In the genomic region with DNA sequence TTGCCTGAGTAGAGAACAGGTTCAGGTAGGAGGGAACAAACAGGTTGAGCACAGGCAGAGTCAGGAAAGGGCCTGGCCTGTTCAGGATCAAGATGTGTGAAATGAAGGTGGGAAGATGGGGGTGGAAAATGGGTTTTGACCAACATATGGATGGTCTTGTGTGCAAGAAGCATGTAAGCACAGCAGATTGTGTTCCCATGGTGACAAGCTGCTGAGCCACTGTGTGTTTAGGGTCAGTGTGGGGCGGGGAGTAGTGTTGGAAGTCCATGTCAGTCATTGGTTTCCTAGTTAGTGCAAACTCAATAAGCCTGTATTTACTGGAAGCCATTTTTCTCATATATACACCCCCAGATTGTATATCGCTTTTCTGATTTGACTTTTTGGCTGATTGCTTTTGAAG, we compare ENCODE assay signal across 26 cellular contexts.
DNase-seq lines count a peak whose midpoint lies in the region; ATAC-seq and TF ChIP-seq lines count a peak whose summit lies in the region.
"Had no signal": no experiment of that assay in that cellular context is flagged by ENCODE, and none has a peak within 500 bp of the region (broad histone marks: within the 10 kb centered on the region; RNA-seq: fewer than 3 reads in every experiment).

No MANE protein-coding gene starts in this region.

- H3K27ac ChIP-seq in WERI-Rb-1 = peak overlapping the region; percentile 49
- H3K27ac ChIP-seq: 22Rv1, PC-9, SJCRH30 had no signal

- H3K36me3 Mint-ChIP-seq in stimulated activated effector memory CD8-positive, alpha-beta T cell treated with anti-CD3 and anti-CD28 coated beads, Interleukin-12 subunit alpha, Interleukin-12 subunit beta, amount 100 ng/mL, for 72 hours = no peaks in the 10 kb centered on the region
- H3K36me3 Mint-ChIP-seq: CD14-positive monocyte had no signal

- H3K27ac Mint-ChIP-seq in stimulated activated effector memory CD8-positive, alpha-beta T cell treated with anti-CD3 and anti-CD28 coated beads, Interleukin-12 subunit alpha, Interleukin-12 subunit beta, amount 100 ng/mL, for 72 hours = peak overlapping the region; percentile 4
- H3K27ac Mint-ChIP-seq: CD14-positive monocyte, T-helper 17 cell had no signal

- DNase-seq in DMS 273 (lab: John Stamatoyannopoulos, UW; ENCODE audit: unreplicated experiment) = peak; percentile 31
- no peak for DNase-seq in DMS 273 treated with DMSO at 0.1 percent for 48 hours (lab: John Stamatoyannopoulos, UW)
- DNase-seq in NCI-H82 (lab: John Stamatoyannopoulos, UW) = peak; percentile 51
- DNase-seq in NCI-H82 treated with DMSO at 0.1 percent for 48 hours (lab: John Stamatoyannopoulos, UW; ENCODE audit: unreplicated experiment) = no peak
- peak; percentile 76 for DNase-seq in WERI-Rb-1
- no peak for DNase-seq in stimulated activated effector memory CD8-positive, alpha-beta T cell treated with anti-CD3 and anti-CD28 coated beads, Interleukin-12 subunit alpha, Interleukin-12 subunit beta, amount 100 ng/mL, for 72 hours (ENCODE audit: low spot score in 2 of 2)
- no peak for DNase-seq in NCI-H1694 (lab: John Stamatoyannopoulos, UW)
- DNase-seq: BE2C; CD8-positive, alpha-beta memory T cell; GF-D8; H7; KG1; MG63; NCI-H1105 treated with DMSO at 0.1 percent for 48 hours; NCI-H1694 treated with DMSO at 0.1 percent for 48 hours; NCI-H2081; NCI-H446 treated with DMSO at 0.1 percent for 48 hours; NCI-H526; PC-9; SJCRH30; T-helper 17 cell had no signal

- no peak for TF ChIP-seq CTCF in WERI-Rb-1 (IDR thresholded peaks at IDR 0.05; ENCODE audit: low read depth, low read length)

- no peaks in the 10 kb centered on the region for H3K27me3 ChIP-seq in WERI-Rb-1 (ENCODE audit: insufficient read depth, low read depth, severe bottlenecking)
- H3K27me3 ChIP-seq: BE2C, MG63, SJCRH30 had no signal

- H3K4me1 Mint-ChIP-seq in stimulated activated effector memory CD8-positive, alpha-beta T cell treated with anti-CD3 and anti-CD28 coated beads, Interleukin-12 subunit alpha, Interleukin-12 subunit beta, amount 100 ng/mL, for 72 hours = peaks cover 6% of the 10 kb centered on the region
- H3K4me1 Mint-ChIP-seq: CD14-positive monocyte had no signal

- H3K9me3 ChIP-seq in WERI-Rb-1 (ENCODE audit: severe bottlenecking) = no peaks in the 10 kb centered on the region
- H3K9me3 ChIP-seq: BE2C, MG63, SJCRH30 had no signal

- H3K36me3 ChIP-seq in WERI-Rb-1 = no peaks in the 10 kb centered on the region; the same call in 1 of the 2 replicates
- H3K36me3 ChIP-seq: BE2C, MG63, SJCRH30 had no signal

- ATAC-seq in stimulated activated effector memory CD8-positive, alpha-beta T cell treated with anti-CD3 and anti-CD28 coated beads, Interleukin-12 subunit alpha, Interleukin-12 subunit beta, amount 100 ng/mL, for 72 hours = no peak
- ATAC-seq in GM21529 (IDR thresholded peaks at IDR 0.05; ENCODE audit: unreplicated experiment) = no peak
- ATAC-seq: Right ventricle myocardium inferior, SK-N-SH treated with all-trans-retinoic acid at 6 μM for 48 hours, T-helper 17 cell had no signal

- H3K4me3 ChIP-seq in WERI-Rb-1 (ENCODE audit: low read depth, low read length) = no peak overlapping the region
- H3K4me3 ChIP-seq: MG63, PC-9, SJCRH30 had no signal

- no peaks in the 10 kb centered on the region for H3K9me3 Mint-ChIP-seq in stimulated activated effector memory CD8-positive, alpha-beta T cell treated with anti-CD3 and anti-CD28 coated beads, Interleukin-12 subunit alpha, Interleukin-12 subunit beta, amount 100 ng/mL, for 72 hours
- H3K9me3 Mint-ChIP-seq: CD14-positive monocyte; CD8-positive, alpha-beta memory T cell had no signal

- H3K4me3 Mint-ChIP-seq in stimulated activated effector memory CD8-positive, alpha-beta T cell treated with anti-CD3 and anti-CD28 coated beads, Interleukin-12 subunit alpha, Interleukin-12 subunit beta, amount 100 ng/mL, for 72 hours = no peak overlapping the region
- H3K4me3 Mint-ChIP-seq: CD14-positive monocyte; CD8-positive, alpha-beta memory T cell; T-helper 17 cell had no signal

Comparison
In these comparisons a context has a peak if more than half of its experiments do, and no peak if none do; other contexts are left out.
1. DNase-seq: peak in DMS 273 (single experiment), NCI-H82 (single experiment) and WERI-Rb-1 (single experiment); none in DMS 273 treated with DMSO at 0.1 percent for 48 hours (single experiment), NCI-H82 treated with DMSO at 0.1 percent for 48 hours (single experiment), stimulated activated effector memory CD8-positive, alpha-beta T cell treated with anti-CD3 and anti-CD28 coated beads, Interleukin-12 subunit alpha, Interleukin-12 subunit beta, amount 100 ng/mL, for 72 hours (0 of 2) and NCI-H1694 (single experiment).